ENCODE assay signal across 1 cellular context in genomic region chr10:46530249-46531186, GRCh38.
TF ChIP-seq lines count a peak whose summit lies in the region.

No MANE protein-coding gene starts in this region.

TF ChIP-seq in GM23338, 12 proteins besides CTCF, POLR2A, EP300 and RAD21 (continued from another document):
- no peak for TF ChIP-seq ZNF462 (CRISPR knock-in tag; IDR thresholded peaks at IDR 0.05)
